ENCODE assay signal across 1 cellular context in the genomic region with DNA sequence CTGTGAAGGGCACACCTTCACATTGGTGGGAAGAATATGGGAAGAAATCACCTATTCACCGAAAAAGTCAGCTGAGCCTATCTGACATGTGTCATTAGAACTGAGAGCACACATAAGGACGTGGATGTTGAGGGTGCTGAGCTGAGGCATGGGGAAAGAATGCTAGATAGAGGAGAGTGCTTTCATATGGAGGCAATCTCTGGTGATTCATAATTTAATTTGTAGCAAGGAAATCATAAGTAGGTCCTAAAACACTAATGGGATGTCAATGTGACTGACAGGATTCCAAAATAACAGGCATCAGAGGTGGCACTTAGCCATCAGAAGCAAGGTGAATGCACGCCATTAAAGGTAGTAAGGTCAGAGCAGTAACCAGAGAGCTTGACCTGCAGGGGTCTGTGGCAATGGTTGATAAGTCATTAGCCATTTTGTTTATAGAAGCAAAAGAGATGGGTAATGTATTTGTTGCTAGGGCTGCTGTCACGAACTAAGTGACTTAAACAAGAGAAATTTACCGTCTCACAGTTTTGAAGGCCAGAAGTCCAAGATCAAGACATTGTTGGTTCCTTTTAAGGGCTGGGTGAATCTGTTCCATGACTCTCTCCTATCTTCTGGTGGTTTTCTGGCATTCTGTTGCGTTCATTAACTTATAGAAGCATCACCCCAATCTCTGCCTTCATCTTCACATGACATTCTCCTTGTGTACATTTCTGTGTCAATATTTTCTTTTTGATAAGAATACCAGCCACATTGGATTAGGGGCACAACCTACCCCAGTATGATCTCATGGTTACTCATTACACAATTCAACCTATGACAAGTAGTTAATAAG.
A peak's percentile ranks its signal among the peaks of the same experiment; 100 is the strongest.
TF ChIP-seq lines count a peak whose summit lies in the region.

No MANE protein-coding gene starts in this region.

TF ChIP-seq in A549, 52 proteins besides CTCF, POLR2A, EP300 and RAD21 (continued from another document):
- TF ChIP-seq RCOR1 (IDR thresholded peaks at IDR 0.05; ENCODE audit: low read depth, low read length) (no peak), FOSL2 (IDR thresholded peaks at IDR 0.05) (peak; percentile 38; the same call in 1 of the 2 replicates), FOSL2 (CRISPR knock-in tag; IDR thresholded peaks at IDR 0.05) (peak; percentile 75), GATA3 (IDR thresholded peaks at IDR 0.05; ENCODE audit: borderline replicate concordance) (peak; percentile 96), ZNF302 (CRISPR knock-in tag; IDR thresholded peaks at IDR 0.05) (no peak), HMGXB4 (CRISPR knock-in tag; IDR thresholded peaks at IDR 0.05; ENCODE audit: borderline replicate concordance) (no peak), FOSB (CRISPR knock-in tag; IDR thresholded peaks at IDR 0.05) (peak; percentile 8; the same call in 1 of the 2 replicates), CHD2 (IDR thresholded peaks at IDR 0.05; ENCODE audit: low read length, partially characterized antibody) (no peak), ATOH8 (CRISPR knock-in tag; IDR thresholded peaks at IDR 0.05; ENCODE audit: low read depth) (no peak), TP53 (CRISPR knock-in tag; IDR thresholded peaks at IDR 0.05) (no peak), HDAC2 (IDR thresholded peaks at IDR 0.05) (no peak), BCL3 (IDR thresholded peaks at IDR 0.05) (peak; percentile 53; the same call in 1 of the 3 replicates), ZFP36 (IDR thresholded peaks at IDR 0.05; ENCODE audit: borderline replicate concordance, partially characterized antibody) (peak; percentile 40), CEBPB (IDR thresholded peaks at IDR 0.05) (peak in 1 of 2 experiments; percentile 83; a peak in 2 of 4 replicates), FOXS1 (CRISPR knock-in tag; IDR thresholded peaks at IDR 0.05) (peak; percentile 95; the same call in 1 of the 2 replicates), JUN (IDR thresholded peaks at IDR 0.05) (peak; percentile 35 to 36; a peak in 1 of 5 replicates), HOXB13 (CRISPR knock-in tag; IDR thresholded peaks at IDR 0.05; ENCODE audit: low read depth) (no peak), NPAS2 (CRISPR knock-in tag; IDR thresholded peaks at IDR 0.05; ENCODE audit: borderline replicate concordance) (no peak)
- TF ChIP-seq, protein P1, sequence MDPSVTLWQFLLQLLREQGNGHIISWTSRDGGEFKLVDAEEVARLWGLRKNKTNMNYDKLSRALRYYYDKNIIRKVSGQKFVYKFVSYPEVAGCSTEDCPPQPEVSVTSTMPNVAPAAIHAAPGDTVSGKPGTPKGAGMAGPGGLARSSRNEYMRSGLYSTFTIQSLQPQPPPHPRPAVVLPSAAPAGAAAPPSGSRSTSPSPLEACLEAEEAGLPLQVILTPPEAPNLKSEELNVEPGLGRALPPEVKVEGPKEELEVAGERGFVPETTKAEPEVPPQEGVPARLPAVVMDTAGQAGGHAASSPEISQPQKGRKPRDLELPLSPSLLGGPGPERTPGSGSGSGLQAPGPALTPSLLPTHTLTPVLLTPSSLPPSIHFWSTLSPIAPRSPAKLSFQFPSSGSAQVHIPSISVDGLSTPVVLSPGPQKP (IDR thresholded peaks at IDR 0.05; ENCODE audit: low read depth, low read length), result no peak
